8 cellular contexts compared by ENCODE assay signal in the genomic region with DNA sequence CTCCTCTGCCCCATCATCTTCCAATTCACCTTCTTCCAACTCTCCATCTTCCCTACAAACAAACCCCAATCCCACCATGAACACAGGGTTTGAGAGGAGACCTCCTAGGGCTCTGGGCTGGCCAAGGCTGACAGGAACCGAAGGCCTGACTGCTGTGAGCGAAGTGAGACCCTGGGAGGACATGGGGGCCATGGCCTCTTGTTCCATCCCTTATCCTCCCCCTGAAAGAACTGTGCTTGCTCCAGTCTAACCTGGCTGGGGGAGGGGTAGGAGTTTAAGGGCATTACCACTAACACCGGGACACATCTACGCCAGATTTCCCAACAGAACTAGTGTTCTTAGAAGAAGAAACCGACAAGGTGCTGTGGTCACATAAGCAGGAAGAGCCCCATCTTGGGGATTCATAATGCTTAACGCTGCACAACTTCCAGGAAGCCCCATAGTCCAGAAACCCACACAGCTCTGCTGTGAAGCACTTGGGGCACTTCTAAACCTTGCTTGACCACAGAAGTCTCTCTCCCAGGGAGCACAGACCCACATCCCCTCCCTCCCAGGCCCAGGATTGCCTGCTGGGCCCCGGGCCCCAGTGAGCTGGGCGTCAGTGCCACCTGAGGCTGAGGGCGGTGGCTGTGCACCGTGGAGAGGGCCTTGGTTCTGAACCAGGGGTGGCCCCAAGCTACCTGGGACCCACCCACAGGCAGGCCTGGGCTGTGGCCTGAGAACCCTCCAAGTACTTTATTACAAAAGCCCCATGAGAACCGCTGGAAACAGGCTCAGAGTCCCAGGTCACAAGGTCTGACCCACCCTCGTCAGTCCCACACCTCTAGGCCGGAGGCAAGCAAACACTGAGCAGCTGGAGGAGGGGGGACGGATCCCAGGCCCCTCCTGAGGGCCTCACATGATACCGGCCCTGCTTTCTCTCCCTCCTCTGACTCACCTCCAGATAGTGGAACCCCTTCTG. TPM values are rescaled to one million over a fixed set of nuclear protein-coding genes. Genes with fewer than 3 reads are reported as not detected.
DNase-seq lines count a peak whose midpoint lies in the region; ATAC-seq and TF ChIP-seq lines count a peak whose summit lies in the region.

No MANE protein-coding gene starts in this region.

- H3K27ac ChIP-seq in right lobe of liver: peak overlapping the region; percentile 70 to 94 (median 74)
- peak overlapping the region; percentile 7 for H3K27ac ChIP-seq in substantia nigra (ENCODE audit: low read depth, low read length, poor library complexity, severe bottlenecking)

- WGBS in right lobe of liver (ENCODE audit: insufficient coverage, low coverage, low lambda C conversion rate, missing lambda C conversion rate): 58% methylated on average over 5 of the region's 15 CpGs

- TF ChIP-seq CTCF in right lobe of liver (IDR thresholded peaks at IDR 0.05): no peak

- peak in 2 of 4 donors; percentile 4 to 12 for ATAC-seq in right lobe of liver

- peaks cover 0 to 28% (median 6%) of the 10 kb centered on the region in 4 donors for H3K36me3 ChIP-seq in right lobe of liver

- H3K4me1 ChIP-seq in right lobe of liver: peaks cover 0 to 28% (median 12%) of the 10 kb centered on the region in 4 donors

- DNase-seq in NK-92 treated with Interleukin-12 subunit alpha and Interleukin-12 subunit beta, amount 100 ng/mL, for 24 hours (lab: John Stamatoyannopoulos, UW): peak; percentile 59
- DNase-seq in NK-92 (lab: John Stamatoyannopoulos, UW; ENCODE audit: unreplicated experiment): no peak
- DNase-seq in activated effector memory CD4-positive, alpha-beta T cell treated with Interleukin-2 at 50 U/mL for 16 hours: peak; percentile 43
- DNase-seq in right lobe of liver: no peak
- DNase-seq in substantia nigra (lab: John Stamatoyannopoulos, UW): no peak
- DNase-seq in T-helper 9 cell: no peak
- no peak for DNase-seq in C1 segment of cervical spinal cord (lab: John Stamatoyannopoulos, UW)
- no peak for DNase-seq in NAMALWA (ENCODE audit: low spot score)

- TF ChIP-seq POLR2A in right lobe of liver (IDR thresholded peaks at IDR 0.05): no peak

- intact Hi-C loops in right lobe of liver (cut with DNase I): no loop called here

- no peak overlapping the region for H3K4me3 ChIP-seq in right lobe of liver

- H3K9me3 ChIP-seq in right lobe of liver: no peaks in the 10 kb centered on the region

- no peaks in the 10 kb centered on the region for H3K27me3 ChIP-seq in right lobe of liver

RNA-seq across cellular contexts. Expression of a gene that starts 18.7 kb away (rescaled TPM):
- total RNA-seq in right lobe of liver: 10 to 100 TPM in 4 of 6 experiments, 1 to 10 TPM in 2; 8.3 to 19.1 (median 15.1) TPM

RNA-seq across cellular contexts. Expression of a gene that starts 35.8 kb away (rescaled TPM):
- total RNA-seq in right lobe of liver: 10 to 100 TPM; 18.8 to 33.2 (median 26.7) TPM

RNA-seq across cellular contexts. Expression of a gene that starts 46.4 kb away (rescaled TPM):
- total RNA-seq in right lobe of liver: 10 to 100 TPM; 12.3 to 37.0 (median 17.2) TPM

Comparison
In these comparisons a context has a peak if more than half of its experiments do, and no peak if none do; other contexts are left out.
1. DNase-seq: peak in NK-92 treated with Interleukin-12 subunit alpha and Interleukin-12 subunit beta, amount 100 ng/mL, for 24 hours (single experiment) and activated effector memory CD4-positive, alpha-beta T cell treated with Interleukin-2 at 50 U/mL for 16 hours (single experiment); none in NK-92 (single experiment), right lobe of liver (0 of 3), substantia nigra (0 of 49), T-helper 9 cell (single experiment), C1 segment of cervical spinal cord (0 of 14) and NAMALWA (single experiment).